9 cellular contexts compared by ENCODE assay signal in the genomic region with DNA sequence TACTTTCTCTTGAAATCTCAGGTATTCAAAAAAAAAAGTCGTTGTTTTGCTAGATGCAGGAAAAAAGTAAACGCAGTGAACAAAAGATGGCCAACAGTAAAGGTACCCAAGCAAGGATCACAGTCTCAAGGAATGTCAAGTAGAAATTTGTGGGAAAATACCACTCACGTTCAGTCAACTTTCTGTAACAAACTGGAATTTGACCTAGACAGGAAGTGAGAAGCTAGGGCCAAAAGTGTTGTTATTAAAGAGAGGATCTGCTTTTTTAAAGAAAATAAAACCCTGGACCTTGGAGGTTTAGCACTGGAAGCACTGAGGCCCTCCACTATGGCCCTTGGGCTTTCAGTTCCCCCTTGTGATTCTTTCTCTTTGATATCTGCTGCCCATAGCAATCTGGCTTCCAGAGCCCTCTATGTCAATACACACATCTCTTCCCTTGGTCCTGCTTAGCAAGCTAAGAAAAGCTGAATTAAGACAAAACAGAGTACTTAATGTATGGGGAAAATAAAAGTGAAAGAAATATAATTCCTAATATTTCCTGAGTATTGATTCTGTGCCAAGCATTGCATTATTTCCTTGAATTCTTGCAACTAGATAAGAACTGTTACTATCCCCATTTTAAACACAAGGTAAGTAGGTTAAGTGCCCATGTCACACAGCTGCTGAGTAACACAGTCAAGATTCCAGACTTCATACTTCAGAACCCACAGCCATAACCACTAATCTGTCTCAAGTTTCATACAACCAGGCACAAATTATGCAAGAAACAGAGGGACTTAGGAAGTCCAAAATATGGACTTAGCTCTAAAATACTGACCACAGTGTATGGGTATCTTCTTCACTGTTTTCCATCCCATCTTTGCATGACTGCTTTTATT.
DNase-seq lines count a peak whose midpoint lies in the region; ATAC-seq and TF ChIP-seq lines count a peak whose summit lies in the region.
"Had no signal": no experiment of that assay in that cellular context is flagged by ENCODE, and none has a peak within 500 bp of the region (broad histone marks: within the 10 kb centered on the region; RNA-seq: fewer than 3 reads in every experiment).

No MANE protein-coding gene starts in this region.

- H3K27ac ChIP-seq in tibial artery = peak overlapping the region; percentile 61 to 100
- H3K27ac ChIP-seq: WERI-Rb-1 had no signal

- H3K4me3 ChIP-seq in foreskin fibroblast (ENCODE audit: low read depth in 1 of 2, low read length in 2 of 2) (no peak overlapping the region), tibial artery (no peak overlapping the region)

- DNase-seq in SIG-M5 treated with dmso at 0.1 percent for 504 hours (lab: John Stamatoyannopoulos, UW; ENCODE audit: unreplicated experiment) = peak; percentile 3
- no peak for DNase-seq in SIG-M5 (lab: John Stamatoyannopoulos, UW)
- peak; percentile 98 for DNase-seq in RKO (ENCODE audit: low spot score)
- DNase-seq in foreskin fibroblast = peak; percentile 89 to 91
- DNase-seq in tibial artery = no peak
- no peak for DNase-seq in NCI-H187 (lab: John Stamatoyannopoulos, UW)
- no peak for DNase-seq in HPDE6-E6E7 (ENCODE audit: extremely low spot score)
- DNase-seq: WERI-Rb-1 had no signal

- no peaks in the 10 kb centered on the region for H3K9me3 ChIP-seq in tibial artery

- H3K4me1 ChIP-seq in tibial artery = peaks cover 7 to 38% (median 20%) of the 10 kb centered on the region in 4 donors

- intact Hi-C loops in tibial artery (cut with DNase I; ENCODE audit: low total_unique reads) = loop anchor here (10.0 kb wide), 2 partner anchors 249 to 281 kb away; a partner anchor contains a TSS

- TF ChIP-seq CTCF in foreskin fibroblast (IDR thresholded peaks at IDR 0.05; ENCODE audit: low read depth, low read length) = no peak
- TF ChIP-seq CTCF in tibial artery (IDR thresholded peaks at IDR 0.05) = no peak

- no peak for ATAC-seq in HG02884 (IDR thresholded peaks at IDR 0.05; ENCODE audit: unreplicated experiment)

- no peaks in the 10 kb centered on the region for H3K36me3 ChIP-seq in tibial artery
- H3K36me3 ChIP-seq: WERI-Rb-1 had no signal

- H3K27me3 ChIP-seq in tibial artery = no peaks in the 10 kb centered on the region

Comparison
In these comparisons a context has a peak if more than half of its experiments do, and no peak if none do; other contexts are left out.
1. DNase-seq: peak in SIG-M5 treated with dmso at 0.1 percent for 504 hours (single experiment), RKO (single experiment) and foreskin fibroblast (2 of 2); none in SIG-M5 (single experiment), tibial artery (0 of 2), NCI-H187 (0 of 2) and HPDE6-E6E7 (single experiment).